In the genomic region with DNA sequence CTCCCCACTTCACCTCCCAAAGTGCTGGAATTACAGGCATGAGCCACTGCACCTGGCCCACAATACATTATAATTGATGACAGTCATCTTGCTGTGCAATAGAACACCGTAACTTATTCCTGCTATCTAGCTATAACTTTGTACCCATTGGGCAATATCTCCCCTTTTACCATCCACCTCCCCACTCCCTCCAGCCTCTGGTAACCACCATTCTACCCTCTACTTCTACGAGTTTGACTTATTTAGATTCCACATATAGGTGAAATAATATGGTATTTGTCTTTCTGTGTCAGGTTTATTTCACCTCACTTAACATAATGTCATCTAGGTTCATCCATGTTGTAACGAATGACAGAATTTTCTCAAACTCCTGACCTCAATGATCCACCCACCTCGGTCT, we compare ENCODE assay signal across 22 cellular contexts. TPM values are rescaled to one million over a fixed set of nuclear protein-coding genes. Genes with fewer than 3 reads are reported as not detected.
DNase-seq lines count a peak whose midpoint lies in the region; ATAC-seq and FAIRE-seq lines count a peak whose summit lies in the region.
"Had no signal": no experiment of that assay in that cellular context is flagged by ENCODE, and none has a peak within 500 bp of the region (broad histone marks: within the 10 kb centered on the region; RNA-seq: fewer than 3 reads in every experiment).

No MANE protein-coding gene starts in this region.

- no peaks in the 10 kb centered on the region for H3K27me3 Mint-ChIP-seq in activated T-cell treated with anti-CD3 and anti-CD28 coated beads, Interleukin-2, amount 50 U/mL, for 72 hours (ENCODE audit: low read depth)
- H3K27me3 Mint-ChIP-seq in activated T-cell treated with anti-CD3 and anti-CD28 coated beads, Interleukin-2, amount 50 U/mL, for 24 hours = peaks cover 9% of the 10 kb centered on the region
- H3K27me3 Mint-ChIP-seq in activated T-helper 17 cell treated with anti-CD3 and anti-CD28 coated beads, Interleukin-2, amount 50 U/mL, for 72 hours = no peaks in the 10 kb centered on the region
- H3K27me3 Mint-ChIP-seq: CD4-positive, CD25-positive, alpha-beta regulatory T cell had no signal

- H3K4me1 Mint-ChIP-seq in activated T-cell treated with anti-CD3 and anti-CD28 coated beads, Interleukin-2, amount 50 U/mL, for 72 hours (ENCODE audit: low read depth) = no peaks in the 10 kb centered on the region
- H3K4me1 Mint-ChIP-seq in activated T-cell treated with anti-CD3 and anti-CD28 coated beads, Interleukin-2, amount 50 U/mL, for 24 hours (ENCODE audit: low read depth) = peaks cover under 1% of the 10 kb centered on the region
- H3K4me1 Mint-ChIP-seq in activated T-helper 17 cell treated with anti-CD3 and anti-CD28 coated beads, Interleukin-2, amount 50 U/mL, for 72 hours = no peaks in the 10 kb centered on the region
- H3K4me1 Mint-ChIP-seq: CD4-positive, CD25-positive, alpha-beta regulatory T cell had no signal

- H3K36me3 Mint-ChIP-seq in activated T-cell treated with anti-CD3 and anti-CD28 coated beads, Interleukin-2, amount 50 U/mL, for 72 hours (ENCODE audit: insufficient read depth in 2 of 2) = no peaks in the 10 kb centered on the region
- no peaks in the 10 kb centered on the region for H3K36me3 Mint-ChIP-seq in activated T-cell treated with anti-CD3 and anti-CD28 coated beads, Interleukin-2, amount 50 U/mL, for 24 hours (ENCODE audit: low read depth)
- H3K36me3 Mint-ChIP-seq in activated T-helper 17 cell treated with anti-CD3 and anti-CD28 coated beads, Interleukin-2, amount 50 U/mL, for 72 hours (ENCODE audit: low read depth) = no peaks in the 10 kb centered on the region
- H3K36me3 Mint-ChIP-seq: CD4-positive, CD25-positive, alpha-beta regulatory T cell; CD8-positive, alpha-beta memory T cell had no signal

- peak; percentile 68 for FAIRE-seq in GM19239 (lab: Jason Lieb, UNC)
- FAIRE-seq: GM12878, H1, HepG2 had no signal

- H3K9me3 Mint-ChIP-seq in activated T-cell treated with anti-CD3 and anti-CD28 coated beads, Interleukin-2, amount 50 U/mL, for 72 hours = no peaks in the 10 kb centered on the region
- no peaks in the 10 kb centered on the region for H3K9me3 Mint-ChIP-seq in activated T-cell treated with anti-CD3 and anti-CD28 coated beads, Interleukin-2, amount 50 U/mL, for 24 hours
- no peaks in the 10 kb centered on the region for H3K9me3 Mint-ChIP-seq in activated T-helper 17 cell treated with anti-CD3 and anti-CD28 coated beads, Interleukin-2, amount 50 U/mL, for 72 hours
- H3K9me3 Mint-ChIP-seq: CD4-positive, CD25-positive, alpha-beta regulatory T cell; CD8-positive, alpha-beta memory T cell had no signal

- H3K4me3 Mint-ChIP-seq in activated T-cell treated with anti-CD3 and anti-CD28 coated beads, Interleukin-2, amount 50 U/mL, for 72 hours = no peak overlapping the region
- H3K4me3 Mint-ChIP-seq in activated T-cell treated with anti-CD3 and anti-CD28 coated beads, Interleukin-2, amount 50 U/mL, for 24 hours = no peak overlapping the region
- H3K4me3 Mint-ChIP-seq in activated T-helper 17 cell treated with anti-CD3 and anti-CD28 coated beads, Interleukin-2, amount 50 U/mL, for 72 hours = no peak overlapping the region
- H3K4me3 Mint-ChIP-seq: CD4-positive, CD25-positive, alpha-beta regulatory T cell; CD8-positive, alpha-beta memory T cell; H9 had no signal

- no peak overlapping the region for H3K27ac Mint-ChIP-seq in activated T-cell treated with anti-CD3 and anti-CD28 coated beads, Interleukin-2, amount 50 U/mL, for 72 hours
- no peak overlapping the region for H3K27ac Mint-ChIP-seq in activated T-cell treated with anti-CD3 and anti-CD28 coated beads, Interleukin-2, amount 50 U/mL, for 24 hours
- no peak overlapping the region for H3K27ac Mint-ChIP-seq in activated T-helper 17 cell treated with anti-CD3 and anti-CD28 coated beads, Interleukin-2, amount 50 U/mL, for 72 hours
- H3K27ac Mint-ChIP-seq: CD4-positive, CD25-positive, alpha-beta regulatory T cell; CD8-positive, alpha-beta memory T cell; H9 had no signal

- DNase-seq in activated T-cell treated with anti-CD3 and anti-CD28 coated beads, Interleukin-2, amount 50 U/mL, for 72 hours = no peak
- DNase-seq in activated T-cell treated with anti-CD3 and anti-CD28 coated beads, Interleukin-2, amount 50 U/mL, for 24 hours = no peak
- DNase-seq in GM19239 (ENCODE audit: insufficient read length, low spot score) (no peak), KBM-7 (peak; percentile 54), KG1 (lab: John Stamatoyannopoulos, UW) (no peak)
- DNase-seq: ACHN; BE2C; C1 segment of cervical spinal cord; CD4-positive, CD25-positive, alpha-beta regulatory T cell; CD8-positive, alpha-beta memory T cell; COR-L47; DMS 273 treated with DMSO at 0.1 percent for 48 hours; DMS53; DND-41; EL; H9 had no signal

- in situ Hi-C loops in KBM-7 (cut with MboI; ENCODE audit: low pct_unique_long_range_greater_than_20kb, low sequenced_read_pairs) = no loop called here

- ATAC-seq in activated T-cell treated with anti-CD3 and anti-CD28 coated beads, Interleukin-2, amount 50 U/mL, for 72 hours (replicated peaks in 1 of 2) = peak; percentile 23 to 55
- ATAC-seq in activated T-helper 17 cell treated with anti-CD3 and anti-CD28 coated beads, Interleukin-2, amount 50 U/mL, for 72 hours (replicated peaks) = peak; percentile 35
- no peak for ATAC-seq in HG03196 (IDR thresholded peaks at IDR 0.05; ENCODE audit: unreplicated experiment)
- ATAC-seq: GM12878, HepG2 had no signal

RNA-seq across cellular contexts. Expression of a gene that starts 8.2 kb away (rescaled TPM):
- total RNA-seq in activated T-cell treated with anti-CD3 and anti-CD28 coated beads, Interleukin-2, amount 50 U/mL, for 72 hours = under 1 TPM in 1 of 2 donors, not detected in 1; 0.22 TPM
- not detected for total RNA-seq in activated T-helper 17 cell treated with anti-CD3 and anti-CD28 coated beads, Interleukin-2, amount 50 U/mL, for 72 hours
- total RNA-seq: CD4-positive, CD25-positive, alpha-beta regulatory T cell; CD8-positive, alpha-beta memory T cell; G401; GM12878; HepG2 had no signal

RNA-seq across cellular contexts. Expression of a gene that starts 14.1 kb away (rescaled TPM):
- total RNA-seq in activated T-cell treated with anti-CD3 and anti-CD28 coated beads, Interleukin-2, amount 50 U/mL, for 72 hours = 1 to 10 TPM; 3.4 to 3.7 TPM
- total RNA-seq in activated T-helper 17 cell treated with anti-CD3 and anti-CD28 coated beads, Interleukin-2, amount 50 U/mL, for 72 hours = not detected
- total RNA-seq: CD4-positive, CD25-positive, alpha-beta regulatory T cell; G401; HepG2 had no signal

Comparison
In these comparisons a context has a peak if more than half of its experiments do, and no peak if none do; other contexts are left out.
1. RNA of a gene that starts 14.1 kb away (total RNA-seq): 3.4 to 3.7 TPM in activated T-cell treated with anti-CD3 and anti-CD28 coated beads, Interleukin-2, amount 50 U/mL, for 72 hours; not detected in activated T-helper 17 cell treated with anti-CD3 and anti-CD28 coated beads, Interleukin-2, amount 50 U/mL, for 72 hours; every median in the first group is over 4 times any median in the second.